ENCODE assay signal across 23 cellular contexts in the genomic region with DNA sequence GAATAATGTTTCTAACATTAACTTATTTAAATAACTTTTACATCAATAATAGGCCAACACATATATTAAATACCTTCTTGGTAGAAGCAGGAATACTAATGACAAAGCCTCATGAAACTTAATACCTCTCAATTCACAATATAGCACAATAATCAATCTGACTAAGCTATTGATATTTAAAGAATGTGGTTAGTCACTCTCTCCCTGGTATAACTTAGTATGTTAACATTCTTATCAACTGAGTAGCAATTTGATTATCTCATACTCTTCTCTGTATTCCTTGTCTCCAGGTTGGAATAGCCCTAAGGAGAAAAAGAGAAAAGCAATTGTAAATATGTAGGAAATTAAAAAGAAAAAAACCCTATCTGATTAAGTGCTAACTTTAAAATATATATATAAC. TPM values are rescaled to one million over a fixed set of nuclear protein-coding genes. Genes with fewer than 3 reads are reported as not detected.
DNase-seq lines count a peak whose midpoint lies in the region; ATAC-seq and TF ChIP-seq lines count a peak whose summit lies in the region.
"Had no signal": no experiment of that assay in that cellular context is flagged by ENCODE, and none has a peak within 500 bp of the region (broad histone marks: within the 10 kb centered on the region; RNA-seq: fewer than 3 reads in every experiment).

No MANE protein-coding gene starts in this region.

- DNase-seq in AG08396 (ENCODE audit: low spot score) = peak; percentile 60
- peak; percentile 42 for DNase-seq in HT1080 (ENCODE audit: low read depth)
- peak; percentile 7 for DNase-seq in amniotic epithelial cell (ENCODE audit: low read depth)
- peak in 1 of 2 donors; percentile 70 for DNase-seq in foreskin keratinocyte
- DNase-seq in GF-D8 (lab: John Stamatoyannopoulos, UW) = no peak
- DNase-seq in colonic mucosa = no peak
- DNase-seq in ureter (ENCODE audit: low spot score) = no peak
- DNase-seq: activated CD4-positive, alpha-beta T cell treated with anti-CD3 and anti-CD28 coated beads for 1 hour; activated CD8-positive, alpha-beta memory T cell treated with anti-CD3 and anti-CD28 coated beads for 24 hours; activated naive CD4-positive, alpha-beta T cell treated with anti-CD3 and anti-CD28 coated beads, Interleukin-2, amount 10 ng/mL, durations not matched to agents 7 days and 5 days; activated T-cell treated with anti-CD3 and anti-CD28 coated beads, Interleukin-2, amount 50 U/mL, for 48 hours; H7; heart left ventricle; NCI-H1694; NCI-H82; pancreas; SHP77; upper lobe of right lung had no signal

- H3K27ac ChIP-seq in foreskin keratinocyte (no peak overlapping the region), colonic mucosa (no peak overlapping the region)
- H3K27ac ChIP-seq: A549, C4-2B, heart left ventricle, pancreas, upper lobe of right lung had no signal

- ATAC-seq in foreskin keratinocyte (peak; percentile 92), GM21529 (IDR thresholded peaks at IDR 0.05; ENCODE audit: unreplicated experiment) (no peak)
- ATAC-seq: A549, heart left ventricle, K562, pancreas, sciatic nerve, upper lobe of right lung had no signal

- no peaks in the 10 kb centered on the region for H3K27me3 ChIP-seq in foreskin keratinocyte
- H3K27me3 ChIP-seq in colonic mucosa = no peaks in the 10 kb centered on the region
- H3K27me3 ChIP-seq: heart left ventricle, pancreas, upper lobe of right lung had no signal

- H3K36me3 ChIP-seq in colonic mucosa = no peaks in the 10 kb centered on the region
- H3K36me3 ChIP-seq: pancreas had no signal

- TF ChIP-seq CTCF in foreskin keratinocyte (conservative IDR thresholded peaks at IDR 0.05) = no peak
- no peak for TF ChIP-seq CTCF in colonic mucosa (IDR thresholded peaks at IDR 0.05)

- H3K4me3 ChIP-seq in colonic mucosa = no peak overlapping the region
- H3K4me3 ChIP-seq: A549, heart left ventricle, K562, pancreas, upper lobe of right lung had no signal

- H3K9ac ChIP-seq in colonic mucosa (ENCODE audit: low read depth in 2 of 2, low read length in 2 of 2) = no peak overlapping the region

- no peaks in the 10 kb centered on the region for H3K9me3 ChIP-seq in colonic mucosa
- H3K9me3 ChIP-seq: A549, heart left ventricle, pancreas, upper lobe of right lung had no signal

- intact Hi-C loops in colonic mucosa (cut with DNase I) = no loop called here

- H3K4me1 ChIP-seq in foreskin keratinocyte = peaks cover 18% of the 10 kb centered on the region
- no peaks in the 10 kb centered on the region for H3K4me1 ChIP-seq in colonic mucosa
- H3K4me1 ChIP-seq: pancreas had no signal

RNA-seq across cellular contexts. Expression of gene PGGT1B, which starts 4.9 kb away (rescaled TPM):
- 16.7 and 20.5 TPM in 2 replicates for total RNA-seq in HT1080 (2014; rRNA removed; shearing (Covaris generic))
- polyA plus RNA-seq in HT1080 (2015; cell fraction: cytosol; rRNA removed) = 7.7 and 8.6 TPM in 2 replicates
- polyA plus RNA-seq in HT1080 (2015; cell fraction: nucleus; rRNA removed) = 7.6 and 8.5 TPM in 2 replicates
- total RNA-seq in foreskin keratinocyte (19.6 and 19.9 TPM in 2 replicates), colonic mucosa (10 to 100 TPM; 73.6 to 92.0 TPM), ureter (49.9 TPM)
- 3.8 and 4.1 TPM in 2 replicates for polyA plus RNA-seq in foreskin keratinocyte

RNA-seq across cellular contexts. Expression of gene CCDC112, which starts 28.8 kb away (rescaled TPM):
- total RNA-seq in HT1080 (2014; rRNA removed; shearing (Covaris generic)) = 5.8 and 8.6 TPM in 2 replicates
- polyA plus RNA-seq in HT1080 (2015; cell fraction: cytosol; rRNA removed) = 5.7 and 5.9 TPM in 2 replicates
- polyA plus RNA-seq in HT1080 (2015; cell fraction: nucleus; rRNA removed) = 3.3 and 5.4 TPM in 2 replicates
- total RNA-seq in foreskin keratinocyte = 5.4 and 6.1 TPM in 2 replicates
- 3.3 TPM in 2 replicates for polyA plus RNA-seq in foreskin keratinocyte
- total RNA-seq in colonic mucosa = 10 to 100 TPM in 1 of 2 donors, 1 to 10 TPM in 1; 7.6 to 10.5 TPM
- 7.4 TPM for total RNA-seq in ureter

Comparison
In these comparisons a context has a peak if more than half of its experiments do, and no peak if none do; other contexts are left out.
1. DNase-seq: peak in AG08396 (single experiment), HT1080 (single experiment) and amniotic epithelial cell (single experiment); none in GF-D8 (single experiment), colonic mucosa (single experiment) and ureter (single experiment).